Comparison of ENCODE assay signal across 20 cellular contexts in genomic region chr9:133948571-133949485, GRCh38. TPM values are rescaled to one million over a fixed set of nuclear protein-coding genes. Genes with fewer than 3 reads are reported as not detected.
DNase-seq lines count a peak whose midpoint lies in the region; ATAC-seq, FAIRE-seq and TF ChIP-seq lines count a peak whose summit lies in the region.
"Had no signal": no experiment of that assay in that cellular context is flagged by ENCODE, and none has a peak within 500 bp of the region (broad histone marks: within the 10 kb centered on the region; RNA-seq: fewer than 3 reads in every experiment).

No MANE protein-coding gene starts in this region.

- no peak overlapping the region for H2BK12ac ChIP-seq in trophoblast cell (ENCODE audit: low read length)

- in situ Hi-C loops in gastrocnemius medialis (cut with MboI; ENCODE audit: low sequenced_read_pairs in 4 of 4) = no loop called here

- H3K14ac ChIP-seq in trophoblast cell (ENCODE audit: low read length) = no peak overlapping the region

- peaks cover 24% of the 10 kb centered on the region for H3K9me3 Mint-ChIP-seq in glutamatergic neuron (ENCODE audit: unreplicated experiment)

- FAIRE-seq in H54 (lab: Jason Lieb, UNC) = no peak
- FAIRE-seq: colon, endometrium had no signal

- no peaks in the 10 kb centered on the region for H3F3A ChIP-seq in MM.1S (ENCODE audit: insufficient read depth, low read length)

- peak overlapping the region; percentile 70 for H3K4me3 Mint-ChIP-seq in glutamatergic neuron (ENCODE audit: unreplicated experiment)

- H4K12ac ChIP-seq in trophoblast cell (ENCODE audit: low read depth, low read length) = no peak overlapping the region

- no peaks in the 10 kb centered on the region for H3K9me2 ChIP-seq in MM.1S (replicated peaks; ENCODE audit: insufficient read depth, low read length)

- no peaks in the 10 kb centered on the region for H3K36me3 Mint-ChIP-seq in glutamatergic neuron (ENCODE audit: unreplicated experiment)

- peak overlapping the region; percentile 84 for H3K27ac Mint-ChIP-seq in glutamatergic neuron (ENCODE audit: unreplicated experiment)

- peaks cover 13% of the 10 kb centered on the region for H3K79me1 ChIP-seq in trophoblast cell (ENCODE audit: low read length)

- H3K4me2 ChIP-seq in trophoblast cell (ENCODE audit: low read length) = no peak overlapping the region
- H3K4me2 ChIP-seq in MM.1S (ENCODE audit: low read depth, low read length) = no peak overlapping the region

- H3K4me3 ChIP-seq in trophoblast cell (ENCODE audit: low read depth, low read length) (no peak overlapping the region), gastrocnemius medialis (no peak overlapping the region), MM.1S (ENCODE audit: low read length) (no peak overlapping the region)
- H3K4me3 ChIP-seq: HAP-1, left lung, SJSA1, tibial nerve had no signal

- H2BK120ac ChIP-seq in trophoblast cell (ENCODE audit: insufficient read depth, low read length, poor library complexity) = no peak overlapping the region

- peak overlapping the region; percentile 74 for H3K4ac ChIP-seq in trophoblast cell (ENCODE audit: low read depth, low read length)

- ATAC-seq in gastrocnemius medialis = no peak
- ATAC-seq: left lung had no signal

- H3K9ac ChIP-seq in trophoblast cell (ENCODE audit: low read length) (no peak overlapping the region), MM.1S (ENCODE audit: low read length) (no peak overlapping the region)

- no peak overlapping the region for H4K91ac ChIP-seq in trophoblast cell (ENCODE audit: low read depth, low read length)

- no CpG with 5 or more reads among the region's 31 CpGs for WGBS in trophoblast cell (ENCODE audit: extremely low coverage, insufficient coverage, insufficient read length)

- no peak overlapping the region for H2AK5ac ChIP-seq in trophoblast cell (ENCODE audit: low read length)

- intact Hi-C loops in gastrocnemius medialis (cut with DNase I; ENCODE audit: low total_unique reads) = no loop called here

- peaks cover 29 to 50% of the 10 kb centered on the region in 2 experiments for H3K36me3 ChIP-seq in trophoblast cell (ENCODE audit: control insufficient read depth in 1 of 2, insufficient read depth in 2 of 2, low read length in 2 of 2)
- no peaks in the 10 kb centered on the region for H3K36me3 ChIP-seq in gastrocnemius medialis
- no peaks in the 10 kb centered on the region for H3K36me3 ChIP-seq in MM.1S (replicated peaks; ENCODE audit: insufficient read depth, low read length)
- H3K36me3 ChIP-seq: HAP-1, left lung had no signal

- no peak overlapping the region for H4K8ac ChIP-seq in trophoblast cell (ENCODE audit: low read depth, low read length)

- peaks cover 46% of the 10 kb centered on the region for H3K4me1 Mint-ChIP-seq in glutamatergic neuron (ENCODE audit: low read depth, unreplicated experiment)

- H3K27me3 ChIP-seq in trophoblast cell (ENCODE audit: insufficient read depth, low read length) = no peaks in the 10 kb centered on the region
- H3K27me3 ChIP-seq in gastrocnemius medialis = peaks cover 0 to 4% (median 3%) of the 10 kb centered on the region in 3 donors
- H3K27me3 ChIP-seq in MM.1S (replicated peaks; ENCODE audit: insufficient read depth, low read length) = peaks cover 24% of the 10 kb centered on the region
- H3K27me3 ChIP-seq: left lung, SJSA1, tibial nerve had no signal

- TF ChIP-seq CTCF in glutamatergic neuron (IDR thresholded peaks at IDR 0.05; ENCODE audit: partially characterized antibody, unreplicated experiment) (no peak), gastrocnemius medialis (IDR thresholded peaks at IDR 0.05 in 4 of 5, conservative IDR thresholded peaks at IDR 0.05 in 1 of 5) (no peak), MM.1S (IDR thresholded peaks at IDR 0.05; ENCODE audit: low read length) (no peak)

- peaks cover 16% of the 10 kb centered on the region for H3K27me3 Mint-ChIP-seq in glutamatergic neuron (ENCODE audit: unreplicated experiment)

- H4K20me1 ChIP-seq in MM.1S (ENCODE audit: insufficient read depth, low read length) = no peaks in the 10 kb centered on the region

- TF ChIP-seq POLR2A in H54 (IDR thresholded peaks at IDR 0.05; ENCODE audit: low read depth, low read length) (no peak), gastrocnemius medialis (IDR thresholded peaks at IDR 0.05) (no peak)

- no peak overlapping the region for H2AFZ ChIP-seq in trophoblast cell (ENCODE audit: insufficient read depth, low read length, poor library complexity)
- no peak overlapping the region for H2AFZ ChIP-seq in MM.1S (ENCODE audit: low read length)

- H3K23ac ChIP-seq in trophoblast cell (ENCODE audit: low read length) = no peak overlapping the region

- peak; percentile 56 for DNase-seq in H54 (ENCODE audit: insufficient read length, low spot score)
- DNase-seq in NCI-H510A (lab: John Stamatoyannopoulos, UW) = peak; percentile 55
- no peak for DNase-seq in glutamatergic neuron
- no peak for DNase-seq in trophoblast cell
- DNase-seq in NCI-H1436 (lab: John Stamatoyannopoulos, UW) = no peak
- DNase-seq in foreskin melanocyte = no peak
- no peak for DNase-seq in gastrocnemius medialis
- DNase-seq in MM.1S = no peak
- DNase-seq: activated effector memory CD4-positive, alpha-beta T cell treated with Interleukin-2 at 50 U/mL for 16 hours; AML-193; GF-D8; NCI-H187 treated with DMSO at 0.1 percent for 48 hours; NCI-H69; T-helper 9 cell had no signal

- peaks cover 54% of the 10 kb centered on the region for H3K79me2 ChIP-seq in trophoblast cell (ENCODE audit: control insufficient read depth, insufficient read depth, low read length, poor library complexity)
- no peaks in the 10 kb centered on the region for H3K79me2 ChIP-seq in MM.1S (ENCODE audit: low read length)

- no peak overlapping the region for H3K27ac ChIP-seq in trophoblast cell (ENCODE audit: low read depth, low read length)
- H3K27ac ChIP-seq in gastrocnemius medialis = no peak overlapping the region
- H3K27ac ChIP-seq in MM.1S (ENCODE audit: low read length) = no peak overlapping the region
- H3K27ac ChIP-seq: left lung, SJSA1, tibial nerve had no signal

- H2BK5ac ChIP-seq in trophoblast cell (ENCODE audit: low read depth, low read length, poor library complexity) = no peak overlapping the region

- H3K9me3 ChIP-seq in trophoblast cell (ENCODE audit: insufficient read depth, low read depth, low read length) (peaks cover 3% of the 10 kb centered on the region), gastrocnemius medialis (no peaks in the 10 kb centered on the region), MM.1S (replicated peaks; ENCODE audit: insufficient read depth, low read length) (no peaks in the 10 kb centered on the region)
- H3K9me3 ChIP-seq: HAP-1, left lung, SJSA1, tibial nerve had no signal

- H3K18ac ChIP-seq in trophoblast cell (ENCODE audit: low read length) = peak overlapping the region; percentile 16

- H3K4me1 ChIP-seq in trophoblast cell (ENCODE audit: control insufficient read depth in 1 of 2, insufficient read depth in 2 of 2, low read length in 2 of 2) = peaks cover 37 to 46% of the 10 kb centered on the region in 2 experiments
- no peaks in the 10 kb centered on the region for H3K4me1 ChIP-seq in gastrocnemius medialis
- H3K4me1 ChIP-seq in MM.1S (ENCODE audit: low read length) = no peaks in the 10 kb centered on the region
- H3K4me1 ChIP-seq: HAP-1 had no signal

RNA-seq across cellular contexts. Expression of gene VAV2, which starts 43.3 kb away (rescaled TPM):
- total RNA-seq in glutamatergic neuron (ENCODE audit: unreplicated experiment) (270 TPM), gastrocnemius medialis (1 to 10 TPM in 2 of 4 donors, under 1 TPM in 2; 0.51 to 1.2 (median 0.97) TPM)
- polyA plus RNA-seq in trophoblast cell (2013) = 54.6 and 55.9 TPM in 2 replicates

Comparison
In these comparisons a context has a peak if more than half of its experiments do, and no peak if none do; other contexts are left out.
1. DNase-seq: peak in H54 (single experiment) and NCI-H510A (single experiment); none in glutamatergic neuron (single experiment), trophoblast cell (0 of 2), NCI-H1436 (single experiment), foreskin melanocyte (single experiment), gastrocnemius medialis (0 of 2) and MM.1S (single experiment).
2. RNA of gene VAV2, which starts 43.3 kb away (total RNA-seq): 270 TPM in glutamatergic neuron (single experiment); 0.51 to 1.2 TPM in gastrocnemius medialis; every median in the first group is over 100 times any median in the second.